Comparison of ENCODE assay signal across 8 cellular contexts in the genomic region with DNA sequence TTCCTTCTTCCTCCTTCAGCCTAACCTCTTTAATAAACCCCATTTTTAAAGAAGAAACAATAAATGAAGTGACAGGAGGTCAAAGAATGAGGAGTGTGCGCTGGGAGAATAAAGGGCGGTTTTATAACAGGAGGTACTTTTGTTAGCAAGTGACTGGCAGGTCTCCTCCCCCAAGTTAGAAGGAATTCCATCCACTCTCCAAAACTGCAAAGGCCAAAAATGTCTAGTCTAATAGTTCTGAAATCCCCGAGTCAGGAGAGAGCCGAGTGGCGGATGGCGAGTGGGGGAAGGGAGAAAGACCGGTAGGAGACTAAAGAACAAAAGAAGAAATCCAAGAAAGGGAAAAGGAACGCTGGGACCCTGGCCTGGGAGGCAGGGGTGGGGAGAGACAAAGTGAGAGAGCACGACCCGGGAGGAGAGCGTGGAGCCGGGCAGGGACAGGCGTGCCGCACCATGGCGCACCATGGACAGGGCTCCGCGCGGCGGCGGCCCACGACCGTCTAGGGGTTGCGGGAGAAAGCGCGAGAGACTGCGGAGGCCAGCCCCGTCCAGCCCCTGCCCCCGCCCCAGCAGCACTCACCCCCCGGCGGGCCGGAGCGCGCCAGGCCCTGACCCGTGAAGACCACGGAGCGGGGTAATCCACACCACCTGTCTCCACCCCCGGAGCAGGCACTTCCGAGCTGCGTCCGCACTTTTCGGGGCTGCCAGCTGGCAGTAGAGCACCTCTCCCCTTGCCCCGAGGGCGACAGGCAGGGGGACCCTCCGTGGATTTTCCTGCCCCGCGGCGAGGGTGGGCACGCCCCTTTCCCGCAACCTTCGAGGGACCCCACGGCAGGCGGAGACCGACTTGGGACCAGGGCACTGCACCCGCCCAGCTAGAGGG. TPM values are rescaled to one million over a fixed set of nuclear protein-coding genes. Genes with fewer than 3 reads are reported as not detected.
DNase-seq lines count a peak whose midpoint lies in the region; ATAC-seq and TF ChIP-seq lines count a peak whose summit lies in the region.

No MANE protein-coding gene starts in this region.

- peaks cover 82% of the 10 kb centered on the region for H3K79me2 ChIP-seq in neural cell (replicated peaks; ENCODE audit: insufficient read depth, low read length)

- no peaks in the 10 kb centered on the region for H3K9me2 ChIP-seq in neural cell (ENCODE audit: insufficient read depth, low read length)

- H3K36me3 ChIP-seq in ES-I3 (ENCODE audit: insufficient read depth, low read length), result no peaks in the 10 kb centered on the region
- H3K36me3 ChIP-seq in esophagus squamous epithelium, result no peaks in the 10 kb centered on the region
- no peaks in the 10 kb centered on the region for H3K36me3 ChIP-seq in neural cell (ENCODE audit: insufficient read depth, low read length)

- peaks cover 8% of the 10 kb centered on the region for H4K20me1 ChIP-seq in neural cell (ENCODE audit: insufficient read depth)

- H3K9ac ChIP-seq in ES-I3 (ENCODE audit: low read depth, low read length), result peak overlapping the region; percentile 91
- peak overlapping the region; percentile 93 for H3K9ac ChIP-seq in neural cell (ENCODE audit: low read length)

- DNase-seq in NCI-H69 (lab: John Stamatoyannopoulos, UW) (peak; percentile 51), esophagus squamous epithelium (lab: John Stamatoyannopoulos, UW) (no peak), GOT3 (lab: John Stamatoyannopoulos, UW) (no peak)
- DNase-seq in stimulated activated CD8-positive, alpha-beta memory T cell treated with anti-CD3 and anti-CD28 coated beads, Interleukin-4, amount 100 ng/mL, for 48 hours, result no peak

- no peak for TF ChIP-seq EP300 in neural cell (conservative IDR thresholded peaks at IDR 0.05; ENCODE audit: poor library complexity, severe bottlenecking)

- TF ChIP-seq CTCF in esophagus squamous epithelium (IDR thresholded peaks at IDR 0.05), result no peak
- TF ChIP-seq CTCF in neural cell (IDR thresholded peaks at IDR 0.05; ENCODE audit: poor library complexity, severe bottlenecking), result no peak

- peaks cover 9 to 97% (median 16%) of the 10 kb centered on the region in 4 donors for H3K27me3 ChIP-seq in esophagus squamous epithelium
- no peaks in the 10 kb centered on the region for H3K27me3 ChIP-seq in neural cell (ENCODE audit: insufficient read depth, low read depth, low read length)

- no peak for TF ChIP-seq POLR2A in esophagus squamous epithelium (IDR thresholded peaks at IDR 0.05)

- peaks cover 4% of the 10 kb centered on the region for H3F3A ChIP-seq in neural cell (ENCODE audit: insufficient read depth, low read length, poor library complexity, severe bottlenecking)

- ATAC-seq in HG02588 (IDR thresholded peaks at IDR 0.05; ENCODE audit: unreplicated experiment), result no peak
- no peak for ATAC-seq in GM19452 (IDR thresholded peaks at IDR 0.05; ENCODE audit: unreplicated experiment)

- 9% methylated on average over 22 to 27 of the region's 54 CpGs for WGBS in esophagus squamous epithelium, 2 donors

- no peak overlapping the region for H2AFZ ChIP-seq in neural cell (ENCODE audit: low read depth, low read length)

- H3K9me3 ChIP-seq in ES-I3 (ENCODE audit: control insufficient read depth, insufficient read depth, low read length), result no peaks in the 10 kb centered on the region
- no peaks in the 10 kb centered on the region for H3K9me3 ChIP-seq in esophagus squamous epithelium
- no peaks in the 10 kb centered on the region for H3K9me3 ChIP-seq in neural cell (ENCODE audit: low read length)

- H3K4me2 ChIP-seq in neural cell (ENCODE audit: low read length), result peak overlapping the region; percentile 55

- H3K4me3 ChIP-seq in esophagus squamous epithelium (peak overlapping the region in 3 of 4 donors; percentile 41 to 68 (median 54)), neural cell (ENCODE audit: low read length) (peak overlapping the region; percentile 92)

- TF ChIP-seq RAD21 in neural cell (conservative IDR thresholded peaks at IDR 0.05), result no peak

- H3K27ac ChIP-seq in esophagus squamous epithelium (no peak overlapping the region), neural cell (ENCODE audit: low read length) (peak overlapping the region; percentile 96)

- intact Hi-C loops in esophagus squamous epithelium (cut with DNase I), result no loop called here

- peaks cover 15% of the 10 kb centered on the region for H3K4me1 ChIP-seq in ES-I3 (ENCODE audit: insufficient read depth, low read length)
- peaks cover 14 to 34% (median 23%) of the 10 kb centered on the region in 3 donors for H3K4me1 ChIP-seq in esophagus squamous epithelium

TF ChIP-seq in neural cell, 6 proteins besides CTCF, POLR2A, EP300 and RAD21:
- TF ChIP-seq SMC3 (conservative IDR thresholded peaks at IDR 0.05; ENCODE audit: poor library complexity) (peak; percentile 22), EZH2 (IDR thresholded peaks at IDR 0.05; ENCODE audit: borderline replicate concordance, insufficient read depth, low read length, poor library complexity, severe bottlenecking) (no peak), TAF1 (IDR thresholded peaks at IDR 0.05; ENCODE audit: low read depth) (peak; percentile 35), POLR2AphosphoS5 (IDR thresholded peaks at IDR 0.05) (no peak)
- TF ChIP-seq, protein P1, sequence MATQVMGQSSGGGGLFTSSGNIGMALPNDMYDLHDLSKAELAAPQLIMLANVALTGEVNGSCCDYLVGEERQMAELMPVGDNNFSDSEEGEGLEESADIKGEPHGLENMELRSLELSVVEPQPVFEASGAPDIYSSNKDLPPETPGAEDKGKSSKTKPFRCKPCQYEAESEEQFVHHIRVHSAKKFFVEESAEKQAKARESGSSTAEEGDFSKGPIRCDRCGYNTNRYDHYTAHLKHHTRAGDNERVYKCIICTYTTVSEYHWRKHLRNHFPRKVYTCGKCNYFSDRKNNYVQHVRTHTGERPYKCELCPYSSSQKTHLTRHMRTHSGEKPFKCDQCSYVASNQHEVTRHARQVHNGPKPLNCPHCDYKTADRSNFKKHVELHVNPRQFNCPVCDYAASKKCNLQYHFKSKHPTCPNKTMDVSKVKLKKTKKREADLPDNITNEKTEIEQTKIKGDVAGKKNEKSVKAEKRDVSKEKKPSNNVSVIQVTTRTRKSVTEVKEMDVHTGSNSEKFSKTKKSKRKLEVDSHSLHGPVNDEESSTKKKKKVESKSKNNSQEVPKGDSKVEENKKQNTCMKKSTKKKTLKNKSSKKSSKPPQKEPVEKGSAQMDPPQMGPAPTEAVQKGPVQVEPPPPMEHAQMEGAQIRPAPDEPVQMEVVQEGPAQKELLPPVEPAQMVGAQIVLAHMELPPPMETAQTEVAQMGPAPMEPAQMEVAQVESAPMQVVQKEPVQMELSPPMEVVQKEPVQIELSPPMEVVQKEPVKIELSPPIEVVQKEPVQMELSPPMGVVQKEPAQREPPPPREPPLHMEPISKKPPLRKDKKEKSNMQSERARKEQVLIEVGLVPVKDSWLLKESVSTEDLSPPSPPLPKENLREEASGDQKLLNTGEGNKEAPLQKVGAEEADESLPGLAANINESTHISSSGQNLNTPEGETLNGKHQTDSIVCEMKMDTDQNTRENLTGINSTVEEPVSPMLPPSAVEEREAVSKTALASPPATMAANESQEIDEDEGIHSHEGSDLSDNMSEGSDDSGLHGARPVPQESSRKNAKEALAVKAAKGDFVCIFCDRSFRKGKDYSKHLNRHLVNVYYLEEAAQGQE (IDR thresholded peaks at IDR 0.05; ENCODE audit: borderline replicate concordance), result no peak

RNA-seq across cellular contexts. Expression of a gene that starts 1.6 kb away (rescaled TPM):
- total RNA-seq in esophagus squamous epithelium, result under 1 TPM; 0.11 to 0.88 (median 0.28) TPM
- 193 and 199 TPM in 2 replicates for polyA plus RNA-seq in neural cell
- polyA minus RNA-seq in neural cell, result 366 and 433 TPM in 2 replicates
